ENCODE assay signal across 16 cellular contexts in the genomic region with DNA sequence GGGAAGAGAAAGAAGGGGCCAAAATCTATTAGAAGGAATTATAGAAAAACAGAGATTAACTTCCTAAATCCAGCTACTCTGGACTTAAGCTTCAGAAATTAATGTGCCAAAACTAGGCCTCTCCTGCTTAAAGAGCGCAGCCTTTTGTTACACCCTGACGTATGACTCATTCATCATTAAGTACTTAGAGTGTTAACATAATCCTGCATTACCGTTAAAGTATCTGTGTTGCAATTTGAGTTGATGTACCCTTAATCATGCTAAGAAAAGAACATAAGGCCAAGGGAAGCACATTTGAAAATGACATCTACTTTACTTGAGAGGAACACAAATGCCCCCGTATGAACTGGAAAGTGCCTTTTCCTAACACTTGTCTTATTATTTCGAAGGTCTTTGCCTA. TPM values are rescaled to one million over a fixed set of nuclear protein-coding genes. Genes with fewer than 3 reads are reported as not detected.
DNase-seq lines count a peak whose midpoint lies in the region; ATAC-seq and TF ChIP-seq lines count a peak whose summit lies in the region.
"Had no signal": no experiment of that assay in that cellular context is flagged by ENCODE, and none has a peak within 500 bp of the region (broad histone marks: within the 10 kb centered on the region; RNA-seq: fewer than 3 reads in every experiment).

No MANE protein-coding gene starts in this region.

- no peak overlapping the region for H3K4me3 ChIP-seq in upper lobe of right lung
- H3K4me3 ChIP-seq: A549, dorsolateral prefrontal cortex had no signal

- H3K27me3 ChIP-seq in upper lobe of right lung, result no peaks in the 10 kb centered on the region
- H3K27me3 ChIP-seq: dorsolateral prefrontal cortex had no signal

- no peaks in the 10 kb centered on the region for H3K9me3 Mint-ChIP-seq in T-cell
- H3K9me3 Mint-ChIP-seq: CD4-positive, alpha-beta memory T cell; type B pancreatic cell had no signal

- no peaks in the 10 kb centered on the region for H3K4me1 ChIP-seq in upper lobe of right lung
- H3K4me1 ChIP-seq: A549 had no signal

- no peaks in the 10 kb centered on the region for H3K36me3 ChIP-seq in upper lobe of right lung

- no peaks in the 10 kb centered on the region for H3K36me3 Mint-ChIP-seq in T-cell
- H3K36me3 Mint-ChIP-seq: CD4-positive, alpha-beta memory T cell; type B pancreatic cell had no signal

- POLR2A ChIA-PET in T-cell (lab: Charles Lee), result no interaction called here

- H3K4me1 Mint-ChIP-seq in T-cell, result no peaks in the 10 kb centered on the region
- H3K4me1 Mint-ChIP-seq: CD4-positive, alpha-beta memory T cell had no signal

- no peaks in the 10 kb centered on the region for H3K27me3 Mint-ChIP-seq in T-cell

- intact Hi-C loops in upper lobe of right lung (cut with DNase I), result no loop called here

- DNase-seq in NCI-H510A treated with DMSO at 0.1 percent for 48 hours (lab: John Stamatoyannopoulos, UW) (peak; percentile 21), NCI-H510A (lab: John Stamatoyannopoulos, UW) (no peak), NOMO-1 (lab: John Stamatoyannopoulos, UW; ENCODE audit: unreplicated experiment in 2 of 2) (peak; percentile 90 to 99), fibroblast of gingiva (ENCODE audit: low read depth) (peak; percentile 15), upper lobe of right lung (no peak), T-cell (no peak)
- no peak for DNase-seq in stimulated activated CD4-positive, alpha-beta T cell treated with anti-CD3 and anti-CD28 coated beads, Interleukin-12 subunit alpha, Interleukin-12 subunit beta, amount 100 ng/mL, for 4 hours
- DNase-seq: activated effector memory CD4-positive, alpha-beta T cell treated with Interleukin-2 at 50 U/mL for 16 hours; CD4-positive, alpha-beta memory T cell; dorsolateral prefrontal cortex; stimulated activated CD4-positive, alpha-beta T cell treated with anti-CD3 and anti-CD28 coated beads, Interleukin-4, amount 100 ng/mL, for 4 hours had no signal

- no peaks in the 10 kb centered on the region for H3K9me3 ChIP-seq in upper lobe of right lung
- H3K9me3 ChIP-seq: A549 had no signal

- ATAC-seq in upper lobe of right lung (peak; percentile 82), GM19455 (IDR thresholded peaks at IDR 0.05; ENCODE audit: unreplicated experiment) (no peak), T-cell (replicated peaks in 1 of 4) (no peak)

- CTCF ChIA-PET in T-cell (lab: Charles Lee), result no interaction called here

- H3K27ac Mint-ChIP-seq in T-cell, result no peak overlapping the region
- H3K27ac Mint-ChIP-seq: CD4-positive, alpha-beta memory T cell; type B pancreatic cell had no signal

- TF ChIP-seq CTCF in upper lobe of right lung (IDR thresholded peaks at IDR 0.05), result no peak

- H3K4me3 Mint-ChIP-seq in T-cell, result no peak overlapping the region
- H3K4me3 Mint-ChIP-seq: CD4-positive, alpha-beta memory T cell; type B pancreatic cell had no signal

- no peak overlapping the region for H3K27ac ChIP-seq in upper lobe of right lung
- H3K27ac ChIP-seq: A549, dorsolateral prefrontal cortex had no signal

RNA-seq across cellular contexts. Expression of gene HTR3D, which starts 7.9 kb away (rescaled TPM):
- not detected for total RNA-seq in upper lobe of right lung
- not detected for total RNA-seq in T-cell
- total RNA-seq: CD4-positive, alpha-beta memory T cell; dorsolateral prefrontal cortex; frontal cortex; HepG2 had no signal

RNA-seq across cellular contexts. Expression of gene HTR3C, which starts 13.4 kb away (rescaled TPM):
- not detected for total RNA-seq in upper lobe of right lung
- not detected for total RNA-seq in T-cell
- total RNA-seq: CD4-positive, alpha-beta memory T cell; dorsolateral prefrontal cortex; frontal cortex; HepG2 had no signal

RNA-seq across cellular contexts. Expression of gene ABCC5, which starts 21.7 kb away (rescaled TPM):
- total RNA-seq in upper lobe of right lung (33.5 TPM), T-cell (10 to 100 TPM; 17.6 to 34.3 (median 30.2) TPM)

RNA-seq across cellular contexts. Expression of gene HTR3E, which starts 57.5 kb away (rescaled TPM):
- total RNA-seq in upper lobe of right lung (not detected), T-cell (not detected)
- total RNA-seq: CD4-positive, alpha-beta memory T cell; dorsolateral prefrontal cortex; frontal cortex; HepG2 had no signal

Comparison
In these comparisons a context has a peak if more than half of its experiments do, and no peak if none do; other contexts are left out.
1. DNase-seq: peak in NCI-H510A treated with DMSO at 0.1 percent for 48 hours (single experiment), NOMO-1 (2 of 2) and fibroblast of gingiva (single experiment); none in NCI-H510A (single experiment), upper lobe of right lung (single experiment), T-cell (0 of 34) and stimulated activated CD4-positive, alpha-beta T cell treated with anti-CD3 and anti-CD28 coated beads, Interleukin-12 subunit alpha, Interleukin-12 subunit beta, amount 100 ng/mL, for 4 hours (single experiment).